In the genomic region with DNA sequence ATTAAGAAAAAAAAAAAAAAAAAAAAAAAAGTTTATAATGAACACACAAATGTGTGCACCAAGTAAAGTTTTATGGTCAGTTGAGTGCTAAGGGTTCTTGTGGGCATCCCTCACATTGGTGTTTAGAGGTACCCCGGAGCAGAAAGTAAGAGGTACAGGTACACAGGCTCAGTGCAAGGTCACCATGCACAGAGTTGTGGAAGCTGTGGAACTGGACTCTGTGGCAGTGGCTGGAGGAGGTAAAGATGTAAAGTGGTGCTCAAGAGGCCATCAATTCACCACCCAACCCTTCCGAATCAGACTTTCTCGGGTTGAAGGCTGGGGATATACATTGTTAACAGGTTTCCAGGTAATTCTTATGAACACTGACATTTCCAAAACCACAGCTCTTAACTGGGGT, we compare ENCODE assay signal across 2 cellular contexts.
TF ChIP-seq lines count a peak whose summit lies in the region.

No MANE protein-coding gene starts in this region.

TF ChIP-seq in HepG2, 621 proteins besides CTCF, POLR2A, EP300 and RAD21:
- TF ChIP-seq, protein P1, sequence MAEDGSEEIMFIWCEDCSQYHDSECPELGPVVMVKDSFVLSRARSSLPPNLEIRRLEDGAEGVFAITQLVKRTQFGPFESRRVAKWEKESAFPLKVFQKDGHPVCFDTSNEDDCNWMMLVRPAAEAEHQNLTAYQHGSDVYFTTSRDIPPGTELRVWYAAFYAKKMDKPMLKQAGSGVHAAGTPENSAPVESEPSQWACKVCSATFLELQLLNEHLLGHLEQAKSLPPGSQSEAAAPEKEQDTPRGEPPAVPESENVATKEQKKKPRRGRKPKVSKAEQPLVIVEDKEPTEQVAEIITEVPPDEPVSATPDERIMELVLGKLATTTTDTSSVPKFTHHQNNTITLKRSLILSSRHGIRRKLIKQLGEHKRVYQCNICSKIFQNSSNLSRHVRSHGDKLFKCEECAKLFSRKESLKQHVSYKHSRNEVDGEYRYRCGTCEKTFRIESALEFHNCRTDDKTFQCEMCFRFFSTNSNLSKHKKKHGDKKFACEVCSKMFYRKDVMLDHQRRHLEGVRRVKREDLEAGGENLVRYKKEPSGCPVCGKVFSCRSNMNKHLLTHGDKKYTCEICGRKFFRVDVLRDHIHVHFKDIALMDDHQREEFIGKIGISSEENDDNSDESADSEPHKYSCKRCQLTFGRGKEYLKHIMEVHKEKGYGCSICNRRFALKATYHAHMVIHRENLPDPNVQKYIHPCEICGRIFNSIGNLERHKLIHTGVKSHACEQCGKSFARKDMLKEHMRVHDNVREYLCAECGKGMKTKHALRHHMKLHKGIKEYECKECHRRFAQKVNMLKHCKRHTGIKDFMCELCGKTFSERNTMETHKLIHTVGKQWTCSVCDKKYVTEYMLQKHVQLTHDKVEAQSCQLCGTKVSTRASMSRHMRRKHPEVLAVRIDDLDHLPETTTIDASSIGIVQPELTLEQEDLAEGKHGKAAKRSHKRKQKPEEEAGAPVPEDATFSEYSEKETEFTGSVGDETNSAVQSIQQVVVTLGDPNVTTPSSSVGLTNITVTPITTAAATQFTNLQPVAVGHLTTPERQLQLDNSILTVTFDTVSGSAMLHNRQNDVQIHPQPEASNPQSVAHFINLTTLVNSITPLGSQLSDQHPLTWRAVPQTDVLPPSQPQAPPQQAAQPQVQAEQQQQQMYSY (CRISPR knock-in tag; IDR thresholded peaks at IDR 0.05) = peak; percentile 96
- no peak for TF ChIP-seq ETV5 (CRISPR knock-in tag; IDR thresholded peaks at IDR 0.05; ENCODE audit: borderline replicate concordance)
- TF ChIP-seq ZMYM3 (CRISPR knock-in tag; IDR thresholded peaks at IDR 0.05) = peak; percentile 13; the same call in 1 of the 2 replicates
- TF ChIP-seq, protein P2, sequence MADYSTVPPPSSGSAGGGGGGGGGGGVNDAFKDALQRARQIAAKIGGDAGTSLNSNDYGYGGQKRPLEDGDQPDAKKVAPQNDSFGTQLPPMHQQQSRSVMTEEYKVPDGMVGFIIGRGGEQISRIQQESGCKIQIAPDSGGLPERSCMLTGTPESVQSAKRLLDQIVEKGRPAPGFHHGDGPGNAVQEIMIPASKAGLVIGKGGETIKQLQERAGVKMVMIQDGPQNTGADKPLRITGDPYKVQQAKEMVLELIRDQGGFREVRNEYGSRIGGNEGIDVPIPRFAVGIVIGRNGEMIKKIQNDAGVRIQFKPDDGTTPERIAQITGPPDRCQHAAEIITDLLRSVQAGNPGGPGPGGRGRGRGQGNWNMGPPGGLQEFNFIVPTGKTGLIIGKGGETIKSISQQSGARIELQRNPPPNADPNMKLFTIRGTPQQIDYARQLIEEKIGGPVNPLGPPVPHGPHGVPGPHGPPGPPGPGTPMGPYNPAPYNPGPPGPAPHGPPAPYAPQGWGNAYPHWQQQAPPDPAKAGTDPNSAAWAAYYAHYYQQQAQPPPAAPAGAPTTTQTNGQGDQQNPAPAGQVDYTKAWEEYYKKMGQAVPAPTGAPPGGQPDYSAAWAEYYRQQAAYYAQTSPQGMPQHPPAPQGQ (CRISPR knock-in tag; IDR thresholded peaks at IDR 0.05; ENCODE audit: borderline replicate concordance) = no peak
- no peak for TF ChIP-seq SRSF9 (IDR thresholded peaks at IDR 0.05; ENCODE audit: borderline replicate concordance, insufficient read depth, low read depth, low read length, poor library complexity, severe bottlenecking)
- TF ChIP-seq MED1 (CRISPR knock-in tag; IDR thresholded peaks at IDR 0.05) = 0 out of 2 replicates have a peak, but pooled peaks have one; percentile 16
- no peak for TF ChIP-seq CBX1 (IDR thresholded peaks at IDR 0.05; ENCODE audit: low read depth)
- TF ChIP-seq SALL1 (CRISPR knock-in tag; IDR thresholded peaks at IDR 0.05) = 0 out of 2 replicates have a peak, but pooled peaks have one; percentile 19
- TF ChIP-seq, protein P3, sequence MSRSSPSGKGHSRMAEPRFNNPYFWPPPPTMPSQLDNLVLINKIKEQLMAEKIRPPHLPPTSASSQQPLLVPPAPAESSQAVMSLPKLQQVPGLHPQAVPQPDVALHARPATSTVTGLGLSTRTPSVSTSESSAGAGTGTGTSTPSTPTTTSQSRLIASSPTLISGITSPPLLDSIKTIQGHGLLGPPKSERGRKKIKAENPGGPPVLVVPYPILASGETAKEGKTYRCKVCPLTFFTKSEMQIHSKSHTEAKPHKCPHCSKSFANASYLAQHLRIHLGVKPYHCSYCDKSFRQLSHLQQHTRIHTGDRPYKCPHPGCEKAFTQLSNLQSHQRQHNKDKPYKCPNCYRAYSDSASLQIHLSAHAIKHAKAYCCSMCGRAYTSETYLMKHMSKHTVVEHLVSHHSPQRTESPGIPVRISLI (CRISPR knock-in tag; IDR thresholded peaks at IDR 0.05; ENCODE audit: borderline replicate concordance) = peak; percentile 29; the same call in 1 of the 2 replicates

TF ChIP-seq in K562, 482 proteins besides CTCF, POLR2A, EP300 and RAD21:
- TF ChIP-seq ZNF354B (CRISPR knock-in tag; IDR thresholded peaks at IDR 0.05) = no peak
- TF ChIP-seq, protein P4, sequence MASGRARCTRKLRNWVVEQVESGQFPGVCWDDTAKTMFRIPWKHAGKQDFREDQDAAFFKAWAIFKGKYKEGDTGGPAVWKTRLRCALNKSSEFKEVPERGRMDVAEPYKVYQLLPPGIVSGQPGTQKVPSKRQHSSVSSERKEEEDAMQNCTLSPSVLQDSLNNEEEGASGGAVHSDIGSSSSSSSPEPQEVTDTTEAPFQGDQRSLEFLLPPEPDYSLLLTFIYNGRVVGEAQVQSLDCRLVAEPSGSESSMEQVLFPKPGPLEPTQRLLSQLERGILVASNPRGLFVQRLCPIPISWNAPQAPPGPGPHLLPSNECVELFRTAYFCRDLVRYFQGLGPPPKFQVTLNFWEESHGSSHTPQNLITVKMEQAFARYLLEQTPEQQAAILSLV (tag; IDR thresholded peaks at IDR 0.05) = no peak
- TF ChIP-seq ZNF347 (CRISPR knock-in tag; IDR thresholded peaks at IDR 0.05; ENCODE audit: low read depth) = no peak
- no peak for TF ChIP-seq SMARCA4 (IDR thresholded peaks at IDR 0.05)
- TF ChIP-seq KAT8 (IDR thresholded peaks at IDR 0.05; ENCODE audit: low read depth) = no peak
- TF ChIP-seq RERE (CRISPR knock-in tag; IDR thresholded peaks at IDR 0.05; ENCODE audit: borderline replicate concordance) = no peak
- no peak for TF ChIP-seq ZC3H8 (IDR thresholded peaks at IDR 0.05)
- no peak for TF ChIP-seq ETV1 (tag; conservative IDR thresholded peaks at IDR 0.05; ENCODE audit: low read depth)
- TF ChIP-seq FOXA1 (IDR thresholded peaks at IDR 0.05; ENCODE audit: borderline replicate concordance) = no peak
- no peak for TF ChIP-seq HCFC1 (IDR thresholded peaks at IDR 0.05; ENCODE audit: low read depth, low read length)
- no peak for TF ChIP-seq ZNF551 (CRISPR knock-in tag; IDR thresholded peaks at IDR 0.05)
- no peak for TF ChIP-seq TBP (optimal IDR thresholded peaks at IDR 0.05; ENCODE audit: low read depth, low read length)
- TF ChIP-seq ZNF263 (CRISPR knock-in tag; IDR thresholded peaks at IDR 0.05; ENCODE audit: borderline replicate concordance) = no peak
- TF ChIP-seq ZFX (CRISPR knock-in tag; IDR thresholded peaks at IDR 0.05) = no peak
- no peak for TF ChIP-seq GABPA (tag; conservative IDR thresholded peaks at IDR 0.05; ENCODE audit: low read depth)
- TF ChIP-seq ATF7 (IDR thresholded peaks at IDR 0.05) = no peak
- no peak for TF ChIP-seq ZNF174 (CRISPR knock-in tag; IDR thresholded peaks at IDR 0.05)
- no peak for TF ChIP-seq ZNF431 (CRISPR knock-in tag; IDR thresholded peaks at IDR 0.05)
- TF ChIP-seq ATF4 (CRISPR knock-in tag; IDR thresholded peaks at IDR 0.05) = no peak
- no peak for TF ChIP-seq SRSF3 (IDR thresholded peaks at IDR 0.05; ENCODE audit: insufficient read depth, low read length)
TF ChIP-seq in K562: peak in this region for 0.
